In the genomic region with DNA sequence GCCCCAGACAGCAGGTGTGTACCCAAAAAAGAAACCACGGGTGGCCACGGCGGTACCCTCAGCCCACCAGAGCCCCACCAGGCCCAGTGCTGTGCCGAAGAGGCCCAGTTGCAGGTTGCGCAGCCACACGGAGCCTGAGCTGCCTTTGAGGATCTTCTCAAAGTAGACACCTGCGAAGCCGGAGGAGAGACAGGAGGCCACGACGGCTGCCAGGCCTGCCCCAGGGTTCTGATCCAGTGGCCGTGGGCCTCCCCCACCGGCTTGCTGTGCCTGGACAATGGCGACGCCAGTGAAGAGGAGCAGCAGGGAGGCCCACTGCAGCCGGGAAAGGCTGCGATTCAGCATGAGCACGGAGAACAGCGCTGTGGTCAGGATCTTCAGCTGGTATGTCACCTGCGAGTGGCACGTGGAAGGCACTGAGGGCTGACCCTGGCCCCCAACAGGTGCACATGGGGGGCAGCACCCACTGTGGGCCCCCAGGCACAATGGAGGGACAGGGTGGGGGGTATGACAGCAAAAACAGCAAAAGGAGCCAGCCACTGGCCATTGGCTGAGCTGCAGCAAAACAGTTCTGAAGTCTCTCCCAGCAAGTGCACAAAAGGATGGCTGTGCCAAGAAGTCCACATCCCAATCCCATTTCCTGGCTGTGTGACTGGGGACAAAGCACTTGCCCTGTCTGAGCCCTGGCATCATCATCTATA, we compare ENCODE assay signal across 27 cellular contexts.
"Had no signal": no experiment of that assay in that cellular context is flagged by ENCODE, and none has a peak within 500 bp of the region (broad histone marks: within the 10 kb centered on the region; RNA-seq: fewer than 3 reads in every experiment).

No MANE protein-coding gene starts in this region.

- H3K27me3 Mint-ChIP-seq: naive B cell had no signal

- FAIRE-seq: keratinocyte, pancreas, small intestine had no signal

- H3K27me3 ChIP-seq: pancreas, sigmoid colon, stomach, testis, thyroid gland, transverse colon, upper lobe of left lung, vagina had no signal

- H3K36me3 ChIP-seq: prostate gland had no signal

- ATAC-seq: natural killer cell; pancreas; stimulated activated naive B cell treated with anti-CD40 and anti-IgM and Interleukin-4, amounts not matched to agents 10 μg/mL and 1 μg/mL and 100 μg/mL, for 72 hours; stimulated activated naive CD8-positive, alpha-beta T cell treated with anti-CD3 and anti-CD28 coated beads, Interleukin-15, Interleukin-2, amounts not matched to agents 100 U/mL and 50 U/mL, for 24 hours had no signal

- DNase-seq: hippocampal formation; left ventricle myocardium inferior; mesendoderm; naive B cell; natural killer cell; nephron progenitor cell; pancreas; retina; right cardiac atrium; sigmoid colon; small intestine; stimulated activated CD4-positive, alpha-beta T cell treated with anti-CD3 and anti-CD28 coated beads, Interleukin-1b, Interleukin-23, amount 100 ng/mL, for 48 hours; stimulated activated CD4-positive, alpha-beta T cell treated with anti-CD3 and anti-CD28 coated beads, Interleukin-2, amount 100 ng/mL, for 48 hours; stimulated activated CD4-positive, alpha-beta T cell treated with anti-CD3 and anti-CD28 coated beads, Interleukin-4, amount 100 ng/mL, for 4 hours; stimulated activated CD8-positive, alpha-beta memory T cell treated with anti-CD3 and anti-CD28 coated beads, Interleukin-4, amount 100 ng/mL, for 48 hours; stimulated activated naive B cell treated with anti-CD40 and anti-IgM and Interleukin-4, amounts not matched to agents 10 μg/mL and 1 μg/mL and 100 μg/mL, for 72 hours; stimulated activated naive CD8-positive, alpha-beta T cell treated with anti-CD3 and anti-CD28 coated beads, Interleukin-15, Interleukin-2, amounts not matched to agents 100 U/mL and 50 U/mL, for 24 hours; stomach; testis; thyroid gland; transverse colon; upper lobe of left lung had no signal

- H3K4me3 ChIP-seq: left ventricle myocardium inferior, lung, pancreas, prostate gland, sigmoid colon, stomach, testis, thyroid gland, transverse colon, upper lobe of left lung, vagina had no signal

- H3K9me3 ChIP-seq: left ventricle myocardium inferior, pancreas, prostate gland, sigmoid colon, stomach, testis, thyroid gland, transverse colon, upper lobe of left lung, vagina had no signal

- H3K4me1 ChIP-seq: pancreas, prostate gland, testis, thyroid gland, transverse colon had no signal

- H3K4me3 Mint-ChIP-seq: mesothelial cell of epicardium; natural killer cell; nephron progenitor cell; stimulated activated naive B cell treated with anti-CD40 and anti-IgM and Interleukin-4, amounts not matched to agents 10 μg/mL and 1 μg/mL and 100 μg/mL, for 72 hours had no signal

- H3K36me3 Mint-ChIP-seq: natural killer cell had no signal

- H3K9me3 Mint-ChIP-seq: naive B cell; natural killer cell; stimulated activated naive B cell treated with anti-CD40 and anti-IgM and Interleukin-4, amounts not matched to agents 10 μg/mL and 1 μg/mL and 100 μg/mL, for 72 hours had no signal

- H3K27ac ChIP-seq: left ventricle myocardium inferior, pancreas, prostate gland, sigmoid colon, stomach, testis, thyroid gland, transverse colon, upper lobe of left lung, vagina had no signal

- H3K27ac Mint-ChIP-seq: mesothelial cell of epicardium; natural killer cell; nephron progenitor cell; stimulated activated naive B cell treated with anti-CD40 and anti-IgM and Interleukin-4, amounts not matched to agents 10 μg/mL and 1 μg/mL and 100 μg/mL, for 72 hours had no signal
